1 cellular context compared by ENCODE assay signal in genomic region chr3:72593881-72594397, GRCh38.
A peak's percentile ranks its signal among the peaks of the same experiment; 100 is the strongest.
TF ChIP-seq lines count a peak whose summit lies in the region.

No MANE protein-coding gene starts in this region.

TF ChIP-seq in K562, 482 proteins besides CTCF, POLR2A, EP300 and RAD21 (continued from another document):
- TF ChIP-seq MGA (IDR thresholded peaks at IDR 0.05) (peak; percentile 40; the same call in 1 of the 2 replicates), ATF1 (CRISPR knock-in tag; IDR thresholded peaks at IDR 0.05) (no peak), ATF1 (tag; IDR thresholded peaks at IDR 0.05) (peak; percentile 11; the same call in 1 of the 2 replicates), JUND (IDR thresholded peaks at IDR 0.05; ENCODE audit: borderline replicate concordance, low read depth, low read length) (peak; percentile 74), JUND (tag; IDR thresholded peaks at IDR 0.05; ENCODE audit: borderline replicate concordance, low read depth, low read length) (no peak; the same call in 2 of the 3 replicates), L3MBTL2 (IDR thresholded peaks at IDR 0.05) (peak; percentile 62; the same call in 1 of the 2 replicates), ZNF79 (CRISPR knock-in tag; IDR thresholded peaks at IDR 0.05; ENCODE audit: low read depth) (no peak), CREM (IDR thresholded peaks at IDR 0.05; ENCODE audit: low read depth) (0 out of 2 replicates have a peak, but pooled peaks have one; percentile 15), CXXC5 (CRISPR knock-in tag; IDR thresholded peaks at IDR 0.05) (peak; percentile 39; the same call in 1 of the 2 replicates), NR2C2 (CRISPR knock-in tag; IDR thresholded peaks at IDR 0.05) (peak; percentile 52; the same call in 1 of the 2 replicates), NR2C2 (tag; IDR thresholded peaks at IDR 0.05) (peak; percentile 93), ZNF589 (CRISPR knock-in tag; IDR thresholded peaks at IDR 0.05; ENCODE audit: low read depth) (peak; percentile 87), TEAD4 (IDR thresholded peaks at IDR 0.05; ENCODE audit: low read length) (no peak), TEAD4 (CRISPR knock-in tag; IDR thresholded peaks at IDR 0.05; ENCODE audit: borderline replicate concordance) (no peak), CEBPG (CRISPR knock-in tag; IDR thresholded peaks at IDR 0.05) (peak; percentile 51; the same call in 1 of the 2 replicates), CEBPG (tag; conservative IDR thresholded peaks at IDR 0.05 in 1 of 2, IDR thresholded peaks at IDR 0.05 in 1 of 2) (peak; percentile 36 to 88; a peak in 3 of 4 replicates), ZBTB40 (IDR thresholded peaks at IDR 0.05) (peak; percentile 29; the same call in 1 of the 2 replicates), ZBTB40 (CRISPR knock-in tag; IDR thresholded peaks at IDR 0.05) (no peak), ATF3 (IDR thresholded peaks at IDR 0.05) (peak; percentile 86), ATF3 (CRISPR knock-in tag; conservative IDR thresholded peaks at IDR 0.05) (no peak), GABPA (tag; conservative IDR thresholded peaks at IDR 0.05; ENCODE audit: low read depth) (peak; percentile 72), MYC (IDR thresholded peaks at IDR 0.05; ENCODE audit: low read depth, low read length) (0 out of 2 replicates have a peak, but pooled peaks have one; percentile 42), MYC (CRISPR knock-in tag; IDR thresholded peaks at IDR 0.05; ENCODE audit: borderline replicate concordance, low read depth) (no peak), JUN (IDR thresholded peaks at IDR 0.05; ENCODE audit: borderline replicate concordance, low read depth, low read length) (peak; percentile 65), JUN (CRISPR knock-in tag; IDR thresholded peaks at IDR 0.05; ENCODE audit: borderline replicate concordance) (no peak), NR2C1 (IDR thresholded peaks at IDR 0.05) (peak; percentile 76; the same call in 1 of the 2 replicates), NR2C1 (tag; IDR thresholded peaks at IDR 0.05) (peak; percentile 91)
